ENCODE assay signal across 19 cellular contexts in the genomic region with DNA sequence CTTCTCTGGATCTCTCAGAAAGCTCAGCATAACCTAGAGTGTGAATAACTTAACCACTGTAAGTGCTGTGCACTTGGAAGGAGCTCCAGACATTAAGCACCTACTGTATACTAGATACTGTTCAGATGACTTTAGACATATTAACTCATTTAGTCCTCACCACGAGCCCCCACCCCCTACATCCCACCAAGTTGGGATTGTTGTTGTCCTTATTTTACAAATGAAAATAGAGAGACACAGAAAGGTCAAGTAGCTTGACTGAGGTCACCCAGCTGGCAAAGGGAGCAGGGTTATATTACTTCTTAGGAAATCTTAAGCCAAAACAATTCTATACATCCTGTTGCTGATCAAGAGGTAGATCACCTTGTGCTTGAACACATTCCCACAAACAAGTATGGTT.
DNase-seq lines count a peak whose midpoint lies in the region; TF ChIP-seq lines count a peak whose summit lies in the region.
"Had no signal": no experiment of that assay in that cellular context is flagged by ENCODE, and none has a peak within 500 bp of the region (broad histone marks: within the 10 kb centered on the region; RNA-seq: fewer than 3 reads in every experiment).

No MANE protein-coding gene starts in this region.

- H3K36me3 ChIP-seq in WERI-Rb-1 (no peaks in the 10 kb centered on the region), hepatocyte (replicated peaks; ENCODE audit: insufficient read depth, low read depth) (no peaks in the 10 kb centered on the region), spleen (no peaks in the 10 kb centered on the region), neuronal stem cell (replicated peaks in 1 of 2; ENCODE audit: control insufficient read depth in 2 of 2, insufficient read depth in 2 of 2, low read length in 2 of 2) (no peaks in the 10 kb centered on the region)
- H3K36me3 ChIP-seq: BLaER1 had no signal

- 83% methylated on average over 1 of the region's 1 CpG for WGBS in hepatocyte (ENCODE audit: low lambda C conversion rate, missing lambda C conversion rate)
- 31 to 62% (median 43%) methylated on average over 1 of the region's 1 CpG for WGBS in spleen, 5 donors
- no CpG with 5 or more reads among the region's 1 CpG for WGBS in neuronal stem cell (ENCODE audit: extremely low coverage in 2 of 2, insufficient read length in 2 of 2, insufficient replicate concordance in 1 of 2), 2 donors

- no peak for TF ChIP-seq POLR2A in spleen (IDR thresholded peaks at IDR 0.05)

- H3K9ac ChIP-seq in neuronal stem cell (ENCODE audit: low read depth, low read length, poor library complexity), result no peak overlapping the region
- H3K9ac ChIP-seq: BLaER1, KMS-11 had no signal

- no peak overlapping the region for H3K4ac ChIP-seq in neuronal stem cell (ENCODE audit: low read length)

- no peak overlapping the region for H2BK15ac ChIP-seq in neuronal stem cell (ENCODE audit: low read length)

- H4K8ac ChIP-seq in neuronal stem cell (ENCODE audit: low read depth, low read length), result no peak overlapping the region

- H3K4me3 ChIP-seq in WERI-Rb-1 (ENCODE audit: low read depth, low read length) (no peak overlapping the region), hepatocyte (no peak overlapping the region), spleen (no peak overlapping the region), neuronal stem cell (ENCODE audit: low read length in 2 of 2) (no peak overlapping the region)
- H3K4me3 ChIP-seq: BLaER1 had no signal

- H3K9me2 ChIP-seq in hepatocyte (replicated peaks; ENCODE audit: insufficient read depth), result no peaks in the 10 kb centered on the region

- no peak overlapping the region for H2BK5ac ChIP-seq in neuronal stem cell (ENCODE audit: low read length)

- no peak overlapping the region for H3K14ac ChIP-seq in neuronal stem cell (ENCODE audit: low read length)

- H4K91ac ChIP-seq in neuronal stem cell (ENCODE audit: low read depth, low read length, poor library complexity), result no peak overlapping the region

- peak overlapping the region; percentile 12; the same call in 1 of the 2 replicates for H3K27ac ChIP-seq in C4-2B
- 0 out of 2 replicates have a peak overlapping the region, but pooled peaks have one; percentile 3 for H3K27ac ChIP-seq in WERI-Rb-1
- peak overlapping the region; percentile 32 for H3K27ac ChIP-seq in hepatocyte
- H3K27ac ChIP-seq in spleen, result peak overlapping the region; percentile 3 to 90 (median 84)
- no peak overlapping the region for H3K27ac ChIP-seq in neuronal stem cell (replicated peaks; ENCODE audit: low read length)
- H3K27ac ChIP-seq: BLaER1, KMS-11, RWPE1 had no signal

- H3K4me2 ChIP-seq in hepatocyte (no peak overlapping the region), neuronal stem cell (ENCODE audit: insufficient read depth, low read length, poor library complexity, severe bottlenecking) (no peak overlapping the region)
- H3K4me2 ChIP-seq: KMS-11 had no signal

- no peak overlapping the region for H3K23ac ChIP-seq in neuronal stem cell (ENCODE audit: low read depth, low read length, poor library complexity)

- no peak for DNase-seq in WERI-Rb-1
- DNase-seq in hepatocyte (ENCODE audit: low spot score), result no peak
- no peak for DNase-seq in spleen
- no peak for DNase-seq in NCI-H446 treated with DMSO at 0.1 percent for 48 hours (lab: John Stamatoyannopoulos, UW)
- no peak for DNase-seq in NCI-H2227 (lab: John Stamatoyannopoulos, UW; ENCODE audit: unreplicated experiment)
- DNase-seq in neuronal stem cell (ENCODE audit: low spot score), result no peak
- DNase-seq: CD4-positive, alpha-beta memory T cell; COR-L47; DMS53; MM.1S; NCI-H1092 treated with DMSO at 0.1 percent for 48 hours; NCI-H1436 treated with DMSO at 0.1 percent for 48 hours; NCI-H187 treated with DMSO at 0.1 percent for 48 hours; NCI-H526 treated with DMSO at 0.1 percent for 48 hours; SHP77 had no signal

- TF ChIP-seq CTCF in C4-2B (conservative IDR thresholded peaks at IDR 0.05) (no peak), WERI-Rb-1 (IDR thresholded peaks at IDR 0.05; ENCODE audit: low read depth, low read length) (no peak), hepatocyte (IDR thresholded peaks at IDR 0.05; ENCODE audit: poor library complexity) (no peak), spleen (IDR thresholded peaks at IDR 0.05 in 8 of 11, conservative IDR thresholded peaks at IDR 0.05 in 3 of 11) (no peak)

- H3K79me1 ChIP-seq in neuronal stem cell (ENCODE audit: low read depth, low read length), result no peaks in the 10 kb centered on the region

- H3K27me3 ChIP-seq in WERI-Rb-1 (ENCODE audit: insufficient read depth, low read depth, severe bottlenecking) (no peaks in the 10 kb centered on the region), hepatocyte (no peaks in the 10 kb centered on the region), spleen (replicated peaks in 1 of 7) (peaks cover 0 to 35% (median 5%) of the 10 kb centered on the region in 7 donors), neuronal stem cell (ENCODE audit: control insufficient read depth in 3 of 3, insufficient read depth in 3 of 3, low read depth in 1 of 3, low read length in 3 of 3) (peaks cover 0 to 55% (median 0%) of the 10 kb centered on the region in 3 experiments)

- no peak overlapping the region for H3K18ac ChIP-seq in neuronal stem cell (ENCODE audit: low read length)

- intact Hi-C loops in spleen (cut with DNase I; ENCODE audit: low total_unique reads), result no loop called here

- H3K9me3 ChIP-seq in WERI-Rb-1 (ENCODE audit: severe bottlenecking) (no peaks in the 10 kb centered on the region), hepatocyte (ENCODE audit: low read depth) (no peaks in the 10 kb centered on the region), spleen (no peaks in the 10 kb centered on the region), neuronal stem cell (replicated peaks in 1 of 2; ENCODE audit: control insufficient read depth in 2 of 2, insufficient read depth in 1 of 2, low read depth in 1 of 2, low read length in 2 of 2) (no peaks in the 10 kb centered on the region)
- H3K9me3 ChIP-seq: BLaER1 had no signal

- H3K79me2 ChIP-seq in hepatocyte, result no peaks in the 10 kb centered on the region

- no peak overlapping the region for H2BK12ac ChIP-seq in neuronal stem cell (ENCODE audit: low read length)

- no peak overlapping the region for H2AK5ac ChIP-seq in neuronal stem cell (ENCODE audit: low read depth, low read length)

- H2AFZ ChIP-seq in hepatocyte (no peak overlapping the region), neuronal stem cell (ENCODE audit: low read length) (no peak overlapping the region)

- no peak overlapping the region for H2BK120ac ChIP-seq in neuronal stem cell (ENCODE audit: low read depth, low read length)

- H4K20me1 ChIP-seq in hepatocyte (ENCODE audit: insufficient read depth, poor library complexity, severe bottlenecking), result no peaks in the 10 kb centered on the region
- H4K20me1 ChIP-seq: BLaER1 had no signal

- H3K4me1 ChIP-seq in hepatocyte (ENCODE audit: insufficient read depth) (peaks cover 57% of the 10 kb centered on the region), spleen (peaks cover 22 to 99% (median 78%) of the 10 kb centered on the region in 6 donors), neuronal stem cell (ENCODE audit: control insufficient read depth in 2 of 2, insufficient read depth in 1 of 2, low read depth in 1 of 2, low read length in 2 of 2) (peaks cover 0 to 18% of the 10 kb centered on the region in 2 donors)
